ENCODE assay signal across 1 cellular context in the genomic region with DNA sequence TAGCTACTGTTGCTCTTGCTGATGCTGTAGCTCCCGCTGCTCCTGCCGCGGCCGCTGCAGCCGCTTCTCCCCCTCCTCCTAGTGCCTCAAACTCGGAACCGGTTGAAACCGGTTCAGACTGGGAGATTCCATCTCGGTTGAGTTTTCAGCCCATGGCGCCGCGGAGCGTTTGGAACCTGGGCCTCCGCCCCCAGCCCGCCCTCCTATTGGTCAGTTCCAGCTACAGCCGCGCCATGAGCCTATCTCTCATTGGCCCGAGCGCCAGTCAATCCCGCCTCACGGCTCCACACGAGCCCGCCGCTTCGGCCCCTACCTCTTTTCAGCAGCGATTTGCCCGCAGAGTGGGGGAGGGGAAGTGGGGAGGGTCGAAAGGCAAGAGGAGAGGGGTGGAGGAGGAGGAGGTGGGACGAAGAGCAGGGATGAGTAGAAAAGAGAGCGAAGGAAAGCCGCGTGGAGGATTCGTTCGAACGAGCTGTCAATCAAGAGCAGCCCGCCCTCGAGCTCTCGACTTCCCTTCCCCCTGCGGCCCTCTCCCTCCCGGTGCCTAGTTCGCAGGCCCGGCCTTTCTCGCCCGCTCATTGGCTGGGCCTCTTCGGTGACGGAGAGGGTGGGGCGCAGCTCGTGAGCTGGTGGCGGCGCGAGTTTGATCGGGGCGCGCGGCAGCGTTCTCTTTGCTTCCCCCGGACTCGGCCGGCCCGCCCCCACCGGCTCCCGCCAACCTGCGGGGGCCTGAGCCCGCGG.
TF ChIP-seq lines count a peak whose summit lies in the region.

A gene with protein sequence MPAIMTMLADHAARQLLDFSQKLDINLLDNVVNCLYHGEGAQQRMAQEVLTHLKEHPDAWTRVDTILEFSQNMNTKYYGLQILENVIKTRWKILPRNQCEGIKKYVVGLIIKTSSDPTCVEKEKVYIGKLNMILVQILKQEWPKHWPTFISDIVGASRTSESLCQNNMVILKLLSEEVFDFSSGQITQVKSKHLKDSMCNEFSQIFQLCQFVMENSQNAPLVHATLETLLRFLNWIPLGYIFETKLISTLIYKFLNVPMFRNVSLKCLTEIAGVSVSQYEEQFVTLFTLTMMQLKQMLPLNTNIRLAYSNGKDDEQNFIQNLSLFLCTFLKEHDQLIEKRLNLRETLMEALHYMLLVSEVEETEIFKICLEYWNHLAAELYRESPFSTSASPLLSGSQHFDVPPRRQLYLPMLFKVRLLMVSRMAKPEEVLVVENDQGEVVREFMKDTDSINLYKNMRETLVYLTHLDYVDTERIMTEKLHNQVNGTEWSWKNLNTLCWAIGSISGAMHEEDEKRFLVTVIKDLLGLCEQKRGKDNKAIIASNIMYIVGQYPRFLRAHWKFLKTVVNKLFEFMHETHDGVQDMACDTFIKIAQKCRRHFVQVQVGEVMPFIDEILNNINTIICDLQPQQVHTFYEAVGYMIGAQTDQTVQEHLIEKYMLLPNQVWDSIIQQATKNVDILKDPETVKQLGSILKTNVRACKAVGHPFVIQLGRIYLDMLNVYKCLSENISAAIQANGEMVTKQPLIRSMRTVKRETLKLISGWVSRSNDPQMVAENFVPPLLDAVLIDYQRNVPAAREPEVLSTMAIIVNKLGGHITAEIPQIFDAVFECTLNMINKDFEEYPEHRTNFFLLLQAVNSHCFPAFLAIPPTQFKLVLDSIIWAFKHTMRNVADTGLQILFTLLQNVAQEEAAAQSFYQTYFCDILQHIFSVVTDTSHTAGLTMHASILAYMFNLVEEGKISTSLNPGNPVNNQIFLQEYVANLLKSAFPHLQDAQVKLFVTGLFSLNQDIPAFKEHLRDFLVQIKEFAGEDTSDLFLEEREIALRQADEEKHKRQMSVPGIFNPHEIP (N-terminal part only) (minus strand): TSS at position 178 of the 741 bp plus-strand sequence. CDS start 4,459 bp downstream, outside the sequence.

TF ChIP-seq in K562, 482 proteins besides CTCF, POLR2A, EP300 and RAD21 (continued from another document and continues in another):
- TF ChIP-seq, protein P1, sequence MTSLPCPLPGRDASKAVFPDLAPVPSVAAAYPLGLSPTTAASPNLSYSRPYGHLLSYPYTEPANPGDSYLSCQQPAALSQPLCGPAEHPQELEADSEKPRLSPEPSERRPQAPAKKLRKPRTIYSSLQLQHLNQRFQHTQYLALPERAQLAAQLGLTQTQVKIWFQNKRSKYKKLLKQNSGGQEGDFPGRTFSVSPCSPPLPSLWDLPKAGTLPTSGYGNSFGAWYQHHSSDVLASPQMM (CRISPR knock-in tag; IDR thresholded peaks at IDR 0.05): no peak
- TF ChIP-seq ZC3H4 (CRISPR knock-in tag; IDR thresholded peaks at IDR 0.05; ENCODE audit: borderline replicate concordance) (no peak), E2F3 (CRISPR knock-in tag; IDR thresholded peaks at IDR 0.05) (peak; percentile 84), ZNF354B (CRISPR knock-in tag; IDR thresholded peaks at IDR 0.05) (no peak), CREB1 (IDR thresholded peaks at IDR 0.05) (peak; percentile 64; the same call in 1 of the 2 replicates), CREB1 (CRISPR knock-in tag; IDR thresholded peaks at IDR 0.05) (peak; percentile 63), CBX8 (IDR thresholded peaks at IDR 0.05; ENCODE audit: borderline replicate concordance, extremely low read depth, low read depth, low read length, poor library complexity, severe bottlenecking) (no peak), ZFP1 (CRISPR knock-in tag; IDR thresholded peaks at IDR 0.05) (no peak), NCOR1 (IDR thresholded peaks at IDR 0.05) (peak; percentile 38; the same call in 1 of the 2 replicates), ZNF140 (CRISPR knock-in tag; IDR thresholded peaks at IDR 0.05) (no peak), TFAM (CRISPR knock-in tag; conservative IDR thresholded peaks at IDR 0.05) (no peak), CBFA2T2 (conservative IDR thresholded peaks at IDR 0.05) (no peak), NR2C2 (CRISPR knock-in tag; IDR thresholded peaks at IDR 0.05) (no peak), NR2C2 (tag; IDR thresholded peaks at IDR 0.05) (no peak), SMARCA4 (IDR thresholded peaks at IDR 0.05) (peak; percentile 58), RFX7 (CRISPR knock-in tag; IDR thresholded peaks at IDR 0.05) (no peak), KDM5B (IDR thresholded peaks at IDR 0.05; ENCODE audit: insufficient replicate concordance, low read depth, low read length) (peak; percentile 90), ZEB2 (IDR thresholded peaks at IDR 0.05) (peak; percentile 11; the same call in 1 of the 2 replicates), POU5F1 (IDR thresholded peaks at IDR 0.05; ENCODE audit: borderline replicate concordance, low read depth, low read length, partially characterized antibody) (peak; percentile 40), RBM15 (IDR thresholded peaks at IDR 0.05; ENCODE audit: insufficient read depth, low read length) (no peak), FOXJ2 (tag; IDR thresholded peaks at IDR 0.05) (no peak), CHD1 (IDR thresholded peaks at IDR 0.05; ENCODE audit: low read length) (no peak), EGR1 (conservative IDR thresholded peaks at IDR 0.05) (peak; percentile 97), ILF3 (IDR thresholded peaks at IDR 0.05; ENCODE audit: borderline replicate concordance) (no peak), HNRNPUL1 (IDR thresholded peaks at IDR 0.05; ENCODE audit: low read length) (no peak), NR2F6 (CRISPR knock-in tag; IDR thresholded peaks at IDR 0.05) (no peak), JUNB (CRISPR knock-in tag; conservative IDR thresholded peaks at IDR 0.05) (no peak), ZNF707 (CRISPR knock-in tag; conservative IDR thresholded peaks at IDR 0.05) (no peak), TCF7L2 (IDR thresholded peaks at IDR 0.05; ENCODE audit: low read depth, low read length) (0 out of 2 replicates have a peak, but pooled peaks have one; percentile 32), HMGN3 (IDR thresholded peaks at IDR 0.05; ENCODE audit: borderline replicate concordance, extremely low read depth, insufficient read length, low read depth, low read length) (peak; percentile 68), YBX1 (IDR thresholded peaks at IDR 0.05) (no peak), RBBP5 (IDR thresholded peaks at IDR 0.05; ENCODE audit: borderline replicate concordance, insufficient read depth, low read length, poor library complexity, severe bottlenecking) (no peak), ZC3H8 (IDR thresholded peaks at IDR 0.05) (no peak)
- TF ChIP-seq, protein P2, sequence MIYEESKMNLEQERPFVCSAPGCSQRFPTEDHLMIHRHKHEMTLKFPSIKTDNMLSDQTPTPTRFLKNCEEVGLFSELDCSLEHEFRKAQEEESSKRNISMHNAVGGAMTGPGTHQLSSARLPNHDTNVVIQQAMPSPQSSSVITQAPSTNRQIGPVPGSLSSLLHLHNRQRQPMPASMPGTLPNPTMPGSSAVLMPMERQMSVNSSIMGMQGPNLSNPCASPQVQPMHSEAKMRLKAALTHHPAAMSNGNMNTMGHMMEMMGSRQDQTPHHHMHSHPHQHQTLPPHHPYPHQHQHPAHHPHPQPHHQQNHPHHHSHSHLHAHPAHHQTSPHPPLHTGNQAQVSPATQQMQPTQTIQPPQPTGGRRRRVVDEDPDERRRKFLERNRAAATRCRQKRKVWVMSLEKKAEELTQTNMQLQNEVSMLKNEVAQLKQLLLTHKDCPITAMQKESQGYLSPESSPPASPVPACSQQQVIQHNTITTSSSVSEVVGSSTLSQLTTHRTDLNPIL (CRISPR knock-in tag; IDR thresholded peaks at IDR 0.05): no peak
- TF ChIP-seq, protein P3, sequence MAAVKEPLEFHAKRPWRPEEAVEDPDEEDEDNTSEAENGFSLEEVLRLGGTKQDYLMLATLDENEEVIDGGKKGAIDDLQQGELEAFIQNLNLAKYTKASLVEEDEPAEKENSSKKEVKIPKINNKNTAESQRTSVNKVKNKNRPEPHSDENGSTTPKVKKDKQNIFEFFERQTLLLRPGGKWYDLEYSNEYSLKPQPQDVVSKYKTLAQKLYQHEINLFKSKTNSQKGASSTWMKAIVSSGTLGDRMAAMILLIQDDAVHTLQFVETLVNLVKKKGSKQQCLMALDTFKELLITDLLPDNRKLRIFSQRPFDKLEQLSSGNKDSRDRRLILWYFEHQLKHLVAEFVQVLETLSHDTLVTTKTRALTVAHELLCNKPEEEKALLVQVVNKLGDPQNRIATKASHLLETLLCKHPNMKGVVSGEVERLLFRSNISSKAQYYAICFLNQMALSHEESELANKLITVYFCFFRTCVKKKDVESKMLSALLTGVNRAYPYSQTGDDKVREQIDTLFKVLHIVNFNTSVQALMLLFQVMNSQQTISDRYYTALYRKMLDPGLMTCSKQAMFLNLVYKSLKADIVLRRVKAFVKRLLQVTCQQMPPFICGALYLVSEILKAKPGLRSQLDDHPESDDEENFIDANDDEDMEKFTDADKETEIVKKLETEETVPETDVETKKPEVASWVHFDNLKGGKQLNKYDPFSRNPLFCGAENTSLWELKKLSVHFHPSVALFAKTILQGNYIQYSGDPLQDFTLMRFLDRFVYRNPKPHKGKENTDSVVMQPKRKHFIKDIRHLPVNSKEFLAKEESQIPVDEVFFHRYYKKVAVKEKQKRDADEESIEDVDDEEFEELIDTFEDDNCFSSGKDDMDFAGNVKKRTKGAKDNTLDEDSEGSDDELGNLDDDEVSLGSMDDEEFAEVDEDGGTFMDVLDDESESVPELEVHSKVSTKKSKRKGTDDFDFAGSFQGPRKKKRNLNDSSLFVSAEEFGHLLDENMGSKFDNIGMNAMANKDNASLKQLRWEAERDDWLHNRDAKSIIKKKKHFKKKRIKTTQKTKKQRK (IDR thresholded peaks at IDR 0.05; ENCODE audit: borderline replicate concordance, low read depth, low read length): peak; percentile 66; the same call in 1 of the 2 replicates
- TF ChIP-seq, protein P4, sequence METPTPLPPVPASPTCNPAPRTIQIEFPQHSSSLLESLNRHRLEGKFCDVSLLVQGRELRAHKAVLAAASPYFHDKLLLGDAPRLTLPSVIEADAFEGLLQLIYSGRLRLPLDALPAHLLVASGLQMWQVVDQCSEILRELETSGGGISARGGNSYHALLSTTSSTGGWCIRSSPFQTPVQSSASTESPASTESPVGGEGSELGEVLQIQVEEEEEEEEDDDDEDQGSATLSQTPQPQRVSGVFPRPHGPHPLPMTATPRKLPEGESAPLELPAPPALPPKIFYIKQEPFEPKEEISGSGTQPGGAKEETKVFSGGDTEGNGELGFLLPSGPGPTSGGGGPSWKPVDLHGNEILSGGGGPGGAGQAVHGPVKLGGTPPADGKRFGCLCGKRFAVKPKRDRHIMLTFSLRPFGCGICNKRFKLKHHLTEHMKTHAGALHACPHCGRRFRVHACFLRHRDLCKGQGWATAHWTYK (CRISPR knock-in tag; IDR thresholded peaks at IDR 0.05): no peak
- TF ChIP-seq, protein P5, sequence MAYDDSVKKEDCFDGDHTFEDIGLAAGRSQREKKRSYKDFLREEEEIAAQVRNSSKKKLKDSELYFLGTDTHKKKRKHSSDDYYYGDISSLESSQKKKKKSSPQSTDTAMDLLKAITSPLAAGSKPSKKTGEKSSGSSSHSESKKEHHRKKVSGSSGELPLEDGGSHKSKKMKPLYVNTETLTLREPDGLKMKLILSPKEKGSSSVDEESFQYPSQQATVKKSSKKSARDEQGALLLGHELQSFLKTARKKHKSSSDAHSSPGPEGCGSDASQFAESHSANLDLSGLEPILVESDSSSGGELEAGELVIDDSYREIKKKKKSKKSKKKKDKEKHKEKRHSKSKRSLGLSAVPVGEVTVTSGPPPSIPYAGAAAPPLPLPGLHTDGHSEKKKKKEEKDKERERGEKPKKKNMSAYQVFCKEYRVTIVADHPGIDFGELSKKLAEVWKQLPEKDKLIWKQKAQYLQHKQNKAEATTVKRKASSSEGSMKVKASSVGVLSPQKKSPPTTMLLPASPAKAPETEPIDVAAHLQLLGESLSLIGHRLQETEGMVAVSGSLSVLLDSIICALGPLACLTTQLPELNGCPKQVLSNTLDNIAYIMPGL (CRISPR knock-in tag; IDR thresholded peaks at IDR 0.05): 0 out of 2 replicates have a peak, but pooled peaks have one; percentile 55
- TF ChIP-seq, protein P6, sequence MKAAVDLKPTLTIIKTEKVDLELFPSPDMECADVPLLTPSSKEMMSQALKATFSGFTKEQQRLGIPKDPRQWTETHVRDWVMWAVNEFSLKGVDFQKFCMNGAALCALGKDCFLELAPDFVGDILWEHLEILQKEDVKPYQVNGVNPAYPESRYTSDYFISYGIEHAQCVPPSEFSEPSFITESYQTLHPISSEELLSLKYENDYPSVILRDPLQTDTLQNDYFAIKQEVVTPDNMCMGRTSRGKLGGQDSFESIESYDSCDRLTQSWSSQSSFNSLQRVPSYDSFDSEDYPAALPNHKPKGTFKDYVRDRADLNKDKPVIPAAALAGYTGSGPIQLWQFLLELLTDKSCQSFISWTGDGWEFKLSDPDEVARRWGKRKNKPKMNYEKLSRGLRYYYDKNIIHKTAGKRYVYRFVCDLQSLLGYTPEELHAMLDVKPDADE (conservative IDR thresholded peaks at IDR 0.05; ENCODE audit: control insufficient read depth, low read depth, low read length): peak; percentile 81
- TF ChIP-seq, protein P7, sequence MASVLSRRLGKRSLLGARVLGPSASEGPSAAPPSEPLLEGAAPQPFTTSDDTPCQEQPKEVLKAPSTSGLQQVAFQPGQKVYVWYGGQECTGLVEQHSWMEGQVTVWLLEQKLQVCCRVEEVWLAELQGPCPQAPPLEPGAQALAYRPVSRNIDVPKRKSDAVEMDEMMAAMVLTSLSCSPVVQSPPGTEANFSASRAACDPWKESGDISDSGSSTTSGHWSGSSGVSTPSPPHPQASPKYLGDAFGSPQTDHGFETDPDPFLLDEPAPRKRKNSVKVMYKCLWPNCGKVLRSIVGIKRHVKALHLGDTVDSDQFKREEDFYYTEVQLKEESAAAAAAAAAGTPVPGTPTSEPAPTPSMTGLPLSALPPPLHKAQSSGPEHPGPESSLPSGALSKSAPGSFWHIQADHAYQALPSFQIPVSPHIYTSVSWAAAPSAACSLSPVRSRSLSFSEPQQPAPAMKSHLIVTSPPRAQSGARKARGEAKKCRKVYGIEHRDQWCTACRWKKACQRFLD (CRISPR knock-in tag; IDR thresholded peaks at IDR 0.05): peak; percentile 82; the same call in 1 of the 2 replicates
- TF ChIP-seq, protein P8, sequence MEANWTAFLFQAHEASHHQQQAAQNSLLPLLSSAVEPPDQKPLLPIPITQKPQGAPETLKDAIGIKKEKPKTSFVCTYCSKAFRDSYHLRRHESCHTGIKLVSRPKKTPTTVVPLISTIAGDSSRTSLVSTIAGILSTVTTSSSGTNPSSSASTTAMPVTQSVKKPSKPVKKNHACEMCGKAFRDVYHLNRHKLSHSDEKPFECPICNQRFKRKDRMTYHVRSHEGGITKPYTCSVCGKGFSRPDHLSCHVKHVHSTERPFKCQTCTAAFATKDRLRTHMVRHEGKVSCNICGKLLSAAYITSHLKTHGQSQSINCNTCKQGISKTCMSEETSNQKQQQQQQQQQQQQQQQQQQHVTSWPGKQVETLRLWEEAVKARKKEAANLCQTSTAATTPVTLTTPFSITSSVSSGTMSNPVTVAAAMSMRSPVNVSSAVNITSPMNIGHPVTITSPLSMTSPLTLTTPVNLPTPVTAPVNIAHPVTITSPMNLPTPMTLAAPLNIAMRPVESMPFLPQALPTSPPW (CRISPR knock-in tag; IDR thresholded peaks at IDR 0.05): peak; percentile 91
- TF ChIP-seq, protein P9, sequence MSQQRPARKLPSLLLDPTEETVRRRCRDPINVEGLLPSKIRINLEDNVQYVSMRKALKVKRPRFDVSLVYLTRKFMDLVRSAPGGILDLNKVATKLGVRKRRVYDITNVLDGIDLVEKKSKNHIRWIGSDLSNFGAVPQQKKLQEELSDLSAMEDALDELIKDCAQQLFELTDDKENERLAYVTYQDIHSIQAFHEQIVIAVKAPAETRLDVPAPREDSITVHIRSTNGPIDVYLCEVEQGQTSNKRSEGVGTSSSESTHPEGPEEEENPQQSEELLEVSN (IDR thresholded peaks at IDR 0.05; ENCODE audit: borderline replicate concordance in 1 of 2, extremely low read depth in 1 of 2, insufficient read depth in 1 of 2, insufficient read length in 1 of 2, low read depth in 1 of 2, low read length in 1 of 2, poor library complexity in 1 of 2, severe bottlenecking in 1 of 2): peak in 1 of 2 experiments; percentile 89
